8 cellular contexts compared by ENCODE assay signal in genomic region chr6:136792945-136793289, GRCh38. TPM values are rescaled to one million over a fixed set of nuclear protein-coding genes. Genes with fewer than 3 reads are reported as not detected.
DNase-seq lines count a peak whose midpoint lies in the region; ATAC-seq and TF ChIP-seq lines count a peak whose summit lies in the region.

No MANE protein-coding gene starts in this region.

- H3K27me3 ChIP-seq in adipocyte (replicated peaks; ENCODE audit: control insufficient read depth, insufficient read depth, low read length) (no peaks in the 10 kb centered on the region), heart right ventricle (no peaks in the 10 kb centered on the region)

- peaks cover 9% of the 10 kb centered on the region for H3K4me1 Mint-ChIP-seq in progenitor cell of endocrine pancreas (ENCODE audit: low read depth)

- peaks cover 2% of the 10 kb centered on the region for H3K36me3 Mint-ChIP-seq in progenitor cell of endocrine pancreas (ENCODE audit: insufficient read depth)

- peaks cover 52% of the 10 kb centered on the region for H3K27me3 Mint-ChIP-seq in progenitor cell of endocrine pancreas

- peak; percentile 42 for ATAC-seq in HG02623 (IDR thresholded peaks at IDR 0.05; ENCODE audit: unreplicated experiment)
- peak; percentile 90 to 95 (median 93) for ATAC-seq in heart right ventricle

- peak overlapping the region; percentile 82 to 97 (median 92) for H3K27ac ChIP-seq in heart right ventricle
- peak overlapping the region; percentile 94 for H3K27ac ChIP-seq in urinary bladder (ENCODE audit: low read depth)

- peaks cover 4% of the 10 kb centered on the region for H3K9me3 Mint-ChIP-seq in progenitor cell of endocrine pancreas (ENCODE audit: low read depth)

- WGBS in heart right ventricle, 2 donors: 0% methylated on average over 29 of the region's 29 CpGs
- under 1% methylated on average over 29 of the region's 29 CpGs for WGBS in urinary bladder

- DNase-seq in NCI-H1092 treated with DMSO at 0.1 percent for 48 hours (lab: John Stamatoyannopoulos, UW): peak; percentile 73
- peak; percentile 52 to 83 for DNase-seq in SW 1271 (lab: John Stamatoyannopoulos, UW)
- DNase-seq in adipocyte (ENCODE audit: low read depth): peak; percentile 98
- DNase-seq in heart right ventricle: peak; percentile 92 to 94
- peak; percentile 74 for DNase-seq in progenitor cell of endocrine pancreas (ENCODE audit: low spot score, unreplicated experiment)

- intact Hi-C loops in heart right ventricle (cut with DNase I): loop anchor here in 9 of 10 donors (1.0 to 10.0 kb wide), 8 partner anchors 56 to 211 kb away; no protein-coding TSS in a partner anchor

- H3K4me1 ChIP-seq in adipocyte (ENCODE audit: control insufficient read depth, insufficient read depth, low read length): peaks cover 26% of the 10 kb centered on the region
- H3K4me1 ChIP-seq in heart right ventricle: peaks cover 0 to 41% (median 24%) of the 10 kb centered on the region in 9 donors
- H3K4me1 ChIP-seq in urinary bladder (ENCODE audit: insufficient read depth): peaks cover 1% of the 10 kb centered on the region

- TF ChIP-seq CTCF in GM12872 (IDR thresholded peaks at IDR 0.05; ENCODE audit: insufficient read depth, low read depth, low read length) (peak; percentile 83), heart right ventricle (IDR thresholded peaks at IDR 0.05) (peak; percentile 46 to 89 (median 80)), progenitor cell of endocrine pancreas (IDR thresholded peaks at IDR 0.05; ENCODE audit: unreplicated experiment) (peak; percentile 67)

- H3K4me3 ChIP-seq in adipocyte (ENCODE audit: low read length) (peak overlapping the region; percentile 97), heart right ventricle (peak overlapping the region; percentile 62 to 99 (median 80)), urinary bladder (ENCODE audit: low read depth, low read length) (peak overlapping the region; percentile 81)

- H3K36me3 ChIP-seq in adipocyte (ENCODE audit: control insufficient read depth, insufficient read depth, low read length, severe bottlenecking): no peaks in the 10 kb centered on the region
- H3K36me3 ChIP-seq in heart right ventricle: no peaks in the 10 kb centered on the region
- no peaks in the 10 kb centered on the region for H3K36me3 ChIP-seq in urinary bladder (ENCODE audit: insufficient read depth)

- H3K9me3 ChIP-seq in adipocyte (ENCODE audit: control insufficient read depth, low read length) (peaks cover 2% of the 10 kb centered on the region), heart right ventricle (peaks cover 0 to 6% (median 0%) of the 10 kb centered on the region in 11 donors)

- peak overlapping the region; percentile 92 for H3K9ac ChIP-seq in adipocyte (ENCODE audit: low read length)

- peak overlapping the region; percentile 84 for H3K27ac Mint-ChIP-seq in progenitor cell of endocrine pancreas

- peak overlapping the region; percentile 87 for H3K4me3 Mint-ChIP-seq in progenitor cell of endocrine pancreas (ENCODE audit: low read depth)

RNA-seq across cellular contexts. Expression of gene MAP3K5, which starts 0.6 kb away (rescaled TPM):
- total RNA-seq in heart right ventricle (10 to 100 TPM; 21.8 to 35.7 (median 28.4) TPM), progenitor cell of endocrine pancreas (0.91 and 1.1 TPM in 2 replicates), urinary bladder (19.4 TPM)
- polyA plus RNA-seq in heart right ventricle (1 to 10 TPM; 5.1 to 8.3 TPM), urinary bladder (11.3 TPM)

RNA-seq across cellular contexts. Expression of gene PEX7, which starts 29.5 kb away (rescaled TPM):
- 10 to 100 TPM; 10.1 to 20.6 (median 16.9) TPM for total RNA-seq in heart right ventricle
- polyA plus RNA-seq in heart right ventricle: 1 to 10 TPM; 2.9 to 5.6 TPM
- total RNA-seq in progenitor cell of endocrine pancreas: 6.9 and 9.0 TPM in 2 replicates
- 8.6 TPM for total RNA-seq in urinary bladder
- 9.2 TPM for polyA plus RNA-seq in urinary bladder

Comparison
In these comparisons a context has a peak if more than half of its experiments do, and no peak if none do; other contexts are left out.
1. Peak in every context shown above with its lines: DNase-seq, ATAC-seq, H3K4me3 ChIP-seq and H3K27ac ChIP-seq.